In genomic region chr3:148866261-148866660, GRCh38 we compare ENCODE assay signal across 23 cellular contexts. TPM values are rescaled to one million over a fixed set of nuclear protein-coding genes. Genes with fewer than 3 reads are reported as not detected.
DNase-seq lines count a peak whose midpoint lies in the region; ATAC-seq lines count a peak whose summit lies in the region.
"Had no signal": no experiment of that assay in that cellular context is flagged by ENCODE, and none has a peak within 500 bp of the region (broad histone marks: within the 10 kb centered on the region; RNA-seq: fewer than 3 reads in every experiment).

No MANE protein-coding gene starts in this region.

- no peak for ATAC-seq in GM18519 (IDR thresholded peaks at IDR 0.05; ENCODE audit: low FRiP score, unreplicated experiment)
- ATAC-seq: left lung, Panc1, upper lobe of right lung had no signal

- peak; percentile 61 for DNase-seq in Daoy (ENCODE audit: low read depth)
- peak; percentile 96 for DNase-seq in NCI-H226
- peak; percentile 68 for DNase-seq in fibroblast of peridontal ligament (ENCODE audit: extremely low read depth)
- DNase-seq in non-pigmented ciliary epithelial cell (ENCODE audit: low read depth) = peak; percentile 87
- DNase-seq in HPDE6-E6E7 (ENCODE audit: extremely low spot score) = no peak
- no peak for DNase-seq in NCI-H2227 treated with DMSO at 0.1 percent for 48 hours (lab: John Stamatoyannopoulos, UW)
- DNase-seq in central memory CD4-positive, alpha-beta T cell = no peak
- DNase-seq: activated gamma-delta T cell, AML-193, amygdala, COR-L47, endodermal cell, Kasumi-1, NCI-H1105 treated with DMSO at 0.1 percent for 48 hours, NCI-H748 treated with DMSO at 0.1 percent for 48 hours, sigmoid colon, stomach, SW 1271, upper lobe of right lung had no signal

RNA-seq across cellular contexts. Expression of gene CPA3, which starts 1.2 kb away (rescaled TPM):
- total RNA-seq in Daoy (2014; rRNA removed; shearing (Covaris generic)) = not detected in 2 replicates
- total RNA-seq: endodermal cell, HT-29 had no signal

RNA-seq across cellular contexts. Expression of gene CPB1, which starts 38.6 kb away (rescaled TPM):
- not detected in 2 replicates for total RNA-seq in Daoy (2014; rRNA removed; shearing (Covaris generic))
- total RNA-seq: HT-29, left lung had no signal

Comparison
In these comparisons a context has a peak if more than half of its experiments do, and no peak if none do; other contexts are left out.
1. DNase-seq: peak in Daoy (single experiment), NCI-H226 (single experiment), fibroblast of peridontal ligament (single experiment) and non-pigmented ciliary epithelial cell (single experiment); none in HPDE6-E6E7 (single experiment), NCI-H2227 treated with DMSO at 0.1 percent for 48 hours (single experiment) and central memory CD4-positive, alpha-beta T cell (single experiment).